ENCODE assay signal across 16 cellular contexts in genomic region chr2:205650450-205650849, GRCh38. TPM values are rescaled to one million over a fixed set of nuclear protein-coding genes. Genes with fewer than 3 reads are reported as not detected.
A peak's percentile ranks its signal among the peaks of the same experiment; 100 is the strongest.
DNase-seq lines count a peak whose midpoint lies in the region; ATAC-seq and TF ChIP-seq lines count a peak whose summit lies in the region.
"Had no signal": no experiment of that assay in that cellular context is flagged by ENCODE, and none has a peak within 500 bp of the region (broad histone marks: within the 10 kb centered on the region; RNA-seq: fewer than 3 reads in every experiment).

No MANE protein-coding gene starts in this region.

- H3K27me3 ChIP-seq in HUES6 (ENCODE audit: control insufficient read depth, insufficient read depth, low read length), result no peaks in the 10 kb centered on the region
- H3K27me3 ChIP-seq in tibial nerve, result no peaks in the 10 kb centered on the region
- H3K27me3 ChIP-seq: ascending aorta had no signal

- H3K9me3 ChIP-seq in HUES6 (ENCODE audit: control insufficient read depth, insufficient read depth, low read depth, low read length), result no peaks in the 10 kb centered on the region
- no peaks in the 10 kb centered on the region for H3K9me3 ChIP-seq in tibial nerve
- H3K9me3 ChIP-seq: ascending aorta had no signal

- no peaks in the 10 kb centered on the region for H3K36me3 Mint-ChIP-seq in activated T-cell treated with anti-CD3 and anti-CD28 coated beads, Interleukin-2, amount 50 U/mL, for 4 hours (ENCODE audit: insufficient read depth)
- H3K36me3 Mint-ChIP-seq: activated CD8-positive, alpha-beta memory T cell treated with anti-CD3 and anti-CD28 coated beads, Interleukin-2, amount 10 ng/mL, durations not matched to agents 7 days and 5 days; naive B cell had no signal

- TF ChIP-seq EP300 in tibial nerve (IDR thresholded peaks at IDR 0.05), result no peak

- no peak overlapping the region for H3K9ac ChIP-seq in HUES6 (ENCODE audit: low read length)

- H3K4me1 ChIP-seq in HUES6 (ENCODE audit: control insufficient read depth, insufficient read depth, low read length), result peaks cover 22% of the 10 kb centered on the region
- H3K4me1 ChIP-seq in tibial nerve, result no peaks in the 10 kb centered on the region

- DNase-seq in AG10803 (ENCODE audit: low read depth) (peak; percentile 95), dedifferentiated amniotic fluid mesenchymal stem cell (ENCODE audit: extremely low spot score) (peak; percentile 48), kidney tubule cell (ENCODE audit: low spot score) (peak; percentile 79), NOMO-1 treated with dmso at 0.1 percent for 144 hours (lab: John Stamatoyannopoulos, UW; ENCODE audit: unreplicated experiment) (no peak), tibial nerve (ENCODE audit: low spot score in 2 of 2) (no peak)
- DNase-seq in activated T-cell treated with anti-CD3 and anti-CD28 coated beads, Interleukin-2, amount 50 U/mL, for 4 hours, result no peak
- DNase-seq: activated CD8-positive, alpha-beta memory T cell treated with anti-CD3 and anti-CD28 coated beads, Interleukin-2, amount 10 ng/mL, durations not matched to agents 7 days and 5 days; AML-193; Karpas-422; naive B cell; stimulated activated naive CD4-positive, alpha-beta T cell had no signal

- H3K27ac ChIP-seq in HUES6 (ENCODE audit: low read depth, low read length) (peak overlapping the region; percentile 22; the same call in 1 of the 2 replicates), tibial nerve (no peak overlapping the region)
- H3K27ac ChIP-seq: ascending aorta had no signal

- no peak overlapping the region for H3K4me3 Mint-ChIP-seq in activated T-cell treated with anti-CD3 and anti-CD28 coated beads, Interleukin-2, amount 50 U/mL, for 4 hours
- H3K4me3 Mint-ChIP-seq: activated CD8-positive, alpha-beta memory T cell treated with anti-CD3 and anti-CD28 coated beads, Interleukin-2, amount 10 ng/mL, durations not matched to agents 7 days and 5 days; naive B cell; T-helper 2 cell treated with Interferon-gamma antibody and Interleukin-4, amounts not matched to agents 5 μg/mL and 100 μg/mL, for 36 hours had no signal

- TF ChIP-seq POLR2A in tibial nerve (IDR thresholded peaks at IDR 0.05), result no peak

- TF ChIP-seq CTCF in AG10803 (conservative IDR thresholded peaks at IDR 0.05; ENCODE audit: low read length) (no peak), tibial nerve (IDR thresholded peaks at IDR 0.05) (no peak)

- WGBS in tibial nerve, 2 donors, result 41 to 51% methylated on average over 4 of the region's 4 CpGs

- H3K27me3 Mint-ChIP-seq in activated T-cell treated with anti-CD3 and anti-CD28 coated beads, Interleukin-2, amount 50 U/mL, for 4 hours (ENCODE audit: low read depth), result no peaks in the 10 kb centered on the region

- H3K4me3 ChIP-seq in AG10803 (ENCODE audit: low read length) (no peak overlapping the region), HUES6 (ENCODE audit: low read depth, low read length) (no peak overlapping the region), tibial nerve (no peak overlapping the region)
- H3K4me3 ChIP-seq: ascending aorta, GM12878 had no signal

- H3K4me1 Mint-ChIP-seq in activated T-cell treated with anti-CD3 and anti-CD28 coated beads, Interleukin-2, amount 50 U/mL, for 4 hours (ENCODE audit: low read depth), result no peaks in the 10 kb centered on the region
- H3K4me1 Mint-ChIP-seq: activated CD8-positive, alpha-beta memory T cell treated with anti-CD3 and anti-CD28 coated beads, Interleukin-2, amount 10 ng/mL, durations not matched to agents 7 days and 5 days had no signal

- H3K9me3 Mint-ChIP-seq in activated T-cell treated with anti-CD3 and anti-CD28 coated beads, Interleukin-2, amount 50 U/mL, for 4 hours, result no peaks in the 10 kb centered on the region
- H3K9me3 Mint-ChIP-seq: naive B cell; T-helper 2 cell treated with Interferon-gamma antibody and Interleukin-4, amounts not matched to agents 5 μg/mL and 100 μg/mL, for 36 hours had no signal

- H3K36me3 ChIP-seq in HUES6 (ENCODE audit: control insufficient read depth, insufficient read depth, low read length) (no peaks in the 10 kb centered on the region), tibial nerve (no peaks in the 10 kb centered on the region)
- H3K36me3 ChIP-seq: ascending aorta had no signal

- ATAC-seq in activated T-cell treated with anti-CD3 and anti-CD28 coated beads, Interleukin-2, amount 50 U/mL, for 4 hours, result no peak
- no peak for ATAC-seq in HG02642 (IDR thresholded peaks at IDR 0.05; ENCODE audit: poor library complexity, unreplicated experiment)
- ATAC-seq: activated CD8-positive, alpha-beta memory T cell treated with anti-CD3 and anti-CD28 coated beads, Interleukin-2, amount 10 ng/mL, durations not matched to agents 7 days and 5 days; GM12878 had no signal

RNA-seq across cellular contexts. Expression of gene NRP2, which starts 31.9 kb away (rescaled TPM):
- 1 to 10 TPM; 1.6 to 3.2 (median 1.6) TPM for total RNA-seq in activated T-cell treated with anti-CD3 and anti-CD28 coated beads, Interleukin-2, amount 50 U/mL, for 4 hours
- total RNA-seq in tibial nerve, result 100 to 1,000 TPM; 128 to 196 (median 176) TPM

Comparison
In these comparisons a context has a peak if more than half of its experiments do, and no peak if none do; other contexts are left out.
1. DNase-seq: peak in AG10803 (single experiment), dedifferentiated amniotic fluid mesenchymal stem cell (single experiment) and kidney tubule cell (single experiment); none in activated T-cell treated with anti-CD3 and anti-CD28 coated beads, Interleukin-2, amount 50 U/mL, for 4 hours (single experiment), NOMO-1 treated with dmso at 0.1 percent for 144 hours (single experiment) and tibial nerve (0 of 2).
2. RNA of gene NRP2, which starts 31.9 kb away (total RNA-seq): 128 to 196 TPM in tibial nerve; 1.6 to 3.2 TPM in activated T-cell treated with anti-CD3 and anti-CD28 coated beads, Interleukin-2, amount 50 U/mL, for 4 hours; every median in the first group is over 10 times any median in the second.